ENCODE assay signal across 10 cellular contexts in the genomic region with DNA sequence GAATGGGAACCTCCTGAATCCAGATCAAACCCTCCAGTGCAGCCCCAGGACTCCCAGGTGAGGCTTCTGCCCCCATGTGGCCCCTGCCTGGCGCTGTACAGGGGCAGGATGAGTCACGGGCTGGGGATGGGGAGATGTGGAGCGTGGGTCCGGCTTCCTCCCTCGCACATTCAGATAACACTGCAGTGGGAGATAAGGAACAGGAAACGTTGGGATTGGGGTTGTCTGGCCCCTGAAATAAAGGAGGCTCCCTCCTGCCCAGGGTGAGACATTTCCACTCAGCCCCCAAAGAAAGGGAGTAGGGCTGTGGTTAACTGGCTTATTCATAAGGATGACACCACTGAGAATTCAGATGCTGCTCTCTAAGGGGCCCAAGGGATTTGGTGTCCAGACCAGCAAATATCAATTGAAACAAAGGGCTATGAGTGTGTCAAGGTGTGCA. TPM values are rescaled to one million over a fixed set of nuclear protein-coding genes. Genes with fewer than 3 reads are reported as not detected.
DNase-seq lines count a peak whose midpoint lies in the region; ATAC-seq and TF ChIP-seq lines count a peak whose summit lies in the region.
"Had no signal": no experiment of that assay in that cellular context is flagged by ENCODE, and none has a peak within 500 bp of the region (broad histone marks: within the 10 kb centered on the region; RNA-seq: fewer than 3 reads in every experiment).

No MANE protein-coding gene starts in this region.

- H3K27me3 Mint-ChIP-seq in CD8-positive, alpha-beta T cell (ENCODE audit: low read depth) = peaks cover 14% of the 10 kb centered on the region
- peaks cover 12% of the 10 kb centered on the region for H3K27me3 Mint-ChIP-seq in glutamatergic neuron (ENCODE audit: unreplicated experiment)

- no peak overlapping the region for H3K4me3 ChIP-seq in AG09309 (ENCODE audit: control insufficient read depth, low read depth, low read length)
- H3K4me3 ChIP-seq in CD8-positive, alpha-beta T cell (ENCODE audit: low read depth, low read length) = no peak overlapping the region

- CTCF ChIA-PET in CD8-positive, alpha-beta T cell (lab: Charles Lee) = interaction anchor here (0.6 to 12.3 kb wide), 8 partner anchors 8 to 631 kb away, joined by 3 to 207 read pairs (median 4); no protein-coding TSS in a partner anchor

- H3K36me3 ChIP-seq in CD8-positive, alpha-beta T cell (ENCODE audit: insufficient read depth, low read length) = no peaks in the 10 kb centered on the region

- no peak overlapping the region for H3K4me3 Mint-ChIP-seq in CD8-positive, alpha-beta T cell
- no peak overlapping the region for H3K4me3 Mint-ChIP-seq in glutamatergic neuron (ENCODE audit: unreplicated experiment)
- H3K4me3 Mint-ChIP-seq: activated CD4-positive, alpha-beta memory T cell treated with anti-CD3 and anti-CD28 coated beads, Interleukin-2, amount 10 ng/mL, durations not matched to agents 7 days and 5 days had no signal

- H3K4me1 Mint-ChIP-seq in CD8-positive, alpha-beta T cell (ENCODE audit: low read depth) = no peaks in the 10 kb centered on the region
- H3K4me1 Mint-ChIP-seq in glutamatergic neuron (ENCODE audit: low read depth, unreplicated experiment) = peaks cover 13% of the 10 kb centered on the region
- H3K4me1 Mint-ChIP-seq: activated CD4-positive, alpha-beta memory T cell treated with anti-CD3 and anti-CD28 coated beads, Interleukin-2, amount 10 ng/mL, durations not matched to agents 7 days and 5 days had no signal

- intact Hi-C loops in CD8-positive, alpha-beta T cell (cut with DNase I, micrococcal nuclease) = loop anchor here in 1 of 2 experiments (5.0 to 10.0 kb wide), 2 partner anchors 510 to 712 kb away; no protein-coding TSS in a partner anchor

- TF ChIP-seq CTCF in AG09309 (IDR thresholded peaks at IDR 0.05; ENCODE audit: control insufficient read depth, insufficient read depth, low read depth, low read length, missing control alignments) (peak; percentile 38), glutamatergic neuron (IDR thresholded peaks at IDR 0.05; ENCODE audit: partially characterized antibody, unreplicated experiment) (no peak)
- TF ChIP-seq CTCF in CD8-positive, alpha-beta T cell (IDR thresholded peaks at IDR 0.05) = no peak

- no peaks in the 10 kb centered on the region for H3K9me3 Mint-ChIP-seq in CD8-positive, alpha-beta T cell
- peaks cover 3% of the 10 kb centered on the region for H3K9me3 Mint-ChIP-seq in glutamatergic neuron (ENCODE audit: unreplicated experiment)
- H3K9me3 Mint-ChIP-seq: activated CD4-positive, alpha-beta memory T cell treated with anti-CD3 and anti-CD28 coated beads, Interleukin-2, amount 10 ng/mL, durations not matched to agents 7 days and 5 days had no signal

- POLR2A ChIA-PET in CD8-positive, alpha-beta T cell (lab: Charles Lee) = no interaction called here

- ATAC-seq in GM19463 (IDR thresholded peaks at IDR 0.05; ENCODE audit: unreplicated experiment) = peak; percentile 39
- peak; percentile 31 for ATAC-seq in SK-N-SH treated with all-trans-retinoic acid at 6 μM for 48 hours
- ATAC-seq in CD8-positive, alpha-beta T cell = no peak

- H3K9me3 ChIP-seq in CD8-positive, alpha-beta T cell (ENCODE audit: low read length) = no peaks in the 10 kb centered on the region

- no peaks in the 10 kb centered on the region for H3K36me3 Mint-ChIP-seq in CD8-positive, alpha-beta T cell
- H3K36me3 Mint-ChIP-seq in glutamatergic neuron (ENCODE audit: unreplicated experiment) = peaks cover 11% of the 10 kb centered on the region

- H3K4me1 ChIP-seq in CD8-positive, alpha-beta T cell (ENCODE audit: insufficient read depth, low read length) = no peaks in the 10 kb centered on the region

- DNase-seq in AG09309 (ENCODE audit: low read depth) = no peak
- DNase-seq in iPS-NIHi7 (ENCODE audit: extremely low spot score) = peak; percentile 56
- no peak for DNase-seq in CD8-positive, alpha-beta T cell
- no peak for DNase-seq in glutamatergic neuron
- DNase-seq in kidney tubule cell (ENCODE audit: low spot score) = no peak
- DNase-seq in NCI-H345 treated with DMSO at 0.1 percent for 48 hours (lab: John Stamatoyannopoulos, UW; ENCODE audit: unreplicated experiment) = no peak
- DNase-seq: activated CD4-positive, alpha-beta memory T cell treated with anti-CD3 and anti-CD28 coated beads, Interleukin-2, amount 10 ng/mL, durations not matched to agents 7 days and 5 days; effector memory CD4-positive, alpha-beta T cell had no signal

- no peaks in the 10 kb centered on the region for H3K27me3 ChIP-seq in CD8-positive, alpha-beta T cell (ENCODE audit: insufficient read depth, low read length)

- no peak overlapping the region for H3K27ac Mint-ChIP-seq in CD8-positive, alpha-beta T cell
- H3K27ac Mint-ChIP-seq in glutamatergic neuron (ENCODE audit: unreplicated experiment) = no peak overlapping the region
- H3K27ac Mint-ChIP-seq: activated CD4-positive, alpha-beta memory T cell treated with anti-CD3 and anti-CD28 coated beads, Interleukin-2, amount 10 ng/mL, durations not matched to agents 7 days and 5 days had no signal

- no peak overlapping the region for H3K27ac ChIP-seq in CD8-positive, alpha-beta T cell (ENCODE audit: low read depth, low read length)

TF ChIP-seq in SK-N-SH treated with all-trans-retinoic acid at 6 μM for 48 hours, 23 proteins besides CTCF, POLR2A, EP300 and RAD21 (continues in another document):
- TF ChIP-seq ZNF8 (CRISPR knock-in tag; IDR thresholded peaks at IDR 0.05) = no peak
- TF ChIP-seq ARNTL (CRISPR knock-in tag; IDR thresholded peaks at IDR 0.05; ENCODE audit: borderline replicate concordance, low read depth) = no peak
- no peak for TF ChIP-seq ZFP3 (CRISPR knock-in tag; IDR thresholded peaks at IDR 0.05)
- TF ChIP-seq RARB (CRISPR knock-in tag; IDR thresholded peaks at IDR 0.05) = no peak
- no peak for TF ChIP-seq SNAI2 (CRISPR knock-in tag; IDR thresholded peaks at IDR 0.05)
- no peak for TF ChIP-seq CSDC2 (CRISPR knock-in tag; IDR thresholded peaks at IDR 0.05)
- TF ChIP-seq, protein P1, sequence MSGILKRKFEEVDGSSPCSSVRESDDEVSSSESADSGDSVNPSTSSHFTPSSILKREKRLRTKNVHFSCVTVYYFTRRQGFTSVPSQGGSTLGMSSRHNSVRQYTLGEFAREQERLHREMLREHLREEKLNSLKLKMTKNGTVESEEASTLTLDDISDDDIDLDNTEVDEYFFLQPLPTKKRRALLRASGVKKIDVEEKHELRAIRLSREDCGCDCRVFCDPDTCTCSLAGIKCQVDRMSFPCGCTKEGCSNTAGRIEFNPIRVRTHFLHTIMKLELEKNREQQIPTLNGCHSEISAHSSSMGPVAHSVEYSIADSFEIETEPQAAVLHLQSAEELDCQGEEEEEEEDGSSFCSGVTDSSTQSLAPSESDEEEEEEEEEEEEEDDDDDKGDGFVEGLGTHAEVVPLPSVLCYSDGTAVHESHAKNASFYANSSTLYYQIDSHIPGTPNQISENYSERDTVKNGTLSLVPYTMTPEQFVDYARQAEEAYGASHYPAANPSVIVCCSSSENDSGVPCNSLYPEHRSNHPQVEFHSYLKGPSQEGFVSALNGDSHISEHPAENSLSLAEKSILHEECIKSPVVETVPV (CRISPR knock-in tag; IDR thresholded peaks at IDR 0.05) = no peak
- TF ChIP-seq ESRRG (CRISPR knock-in tag; IDR thresholded peaks at IDR 0.05) = no peak
- no peak for TF ChIP-seq ISL1 (CRISPR knock-in tag; IDR thresholded peaks at IDR 0.05)
- TF ChIP-seq GLIS3 (CRISPR knock-in tag; IDR thresholded peaks at IDR 0.05) = no peak
- TF ChIP-seq, protein P2, sequence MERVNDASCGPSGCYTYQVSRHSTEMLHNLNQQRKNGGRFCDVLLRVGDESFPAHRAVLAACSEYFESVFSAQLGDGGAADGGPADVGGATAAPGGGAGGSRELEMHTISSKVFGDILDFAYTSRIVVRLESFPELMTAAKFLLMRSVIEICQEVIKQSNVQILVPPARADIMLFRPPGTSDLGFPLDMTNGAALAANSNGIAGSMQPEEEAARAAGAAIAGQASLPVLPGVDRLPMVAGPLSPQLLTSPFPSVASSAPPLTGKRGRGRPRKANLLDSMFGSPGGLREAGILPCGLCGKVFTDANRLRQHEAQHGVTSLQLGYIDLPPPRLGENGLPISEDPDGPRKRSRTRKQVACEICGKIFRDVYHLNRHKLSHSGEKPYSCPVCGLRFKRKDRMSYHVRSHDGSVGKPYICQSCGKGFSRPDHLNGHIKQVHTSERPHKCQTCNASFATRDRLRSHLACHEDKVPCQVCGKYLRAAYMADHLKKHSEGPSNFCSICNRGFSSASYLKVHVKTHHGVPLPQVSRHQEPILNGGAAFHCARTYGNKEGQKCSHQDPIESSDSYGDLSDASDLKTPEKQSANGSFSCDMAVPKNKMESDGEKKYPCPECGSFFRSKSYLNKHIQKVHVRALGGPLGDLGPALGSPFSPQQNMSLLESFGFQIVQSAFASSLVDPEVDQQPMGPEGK (CRISPR knock-in tag; IDR thresholded peaks at IDR 0.05; ENCODE audit: borderline replicate concordance) = no peak
- no peak for TF ChIP-seq PPARA (CRISPR knock-in tag; IDR thresholded peaks at IDR 0.05; ENCODE audit: borderline replicate concordance)
- no peak for TF ChIP-seq OSR1 (CRISPR knock-in tag; IDR thresholded peaks at IDR 0.05)
- no peak for TF ChIP-seq BACH2 (CRISPR knock-in tag; IDR thresholded peaks at IDR 0.05; ENCODE audit: borderline replicate concordance)

RNA-seq across cellular contexts. Expression of a gene that starts 30.7 kb away (rescaled TPM):
- not detected for total RNA-seq in CD8-positive, alpha-beta T cell
- 0.51 TPM for total RNA-seq in glutamatergic neuron (ENCODE audit: unreplicated experiment)
- total RNA-seq: activated CD4-positive, alpha-beta memory T cell treated with anti-CD3 and anti-CD28 coated beads, Interleukin-2, amount 10 ng/mL, durations not matched to agents 7 days and 5 days had no signal

RNA-seq across cellular contexts. Expression of a gene that starts 31.4 kb away (rescaled TPM):
- total RNA-seq in CD8-positive, alpha-beta T cell = under 1 TPM; 0.22 to 0.73 TPM
- 208 TPM for total RNA-seq in glutamatergic neuron (ENCODE audit: unreplicated experiment)

Comparison
In these comparisons a context has a peak if more than half of its experiments do, and no peak if none do; other contexts are left out.
1. RNA of a gene that starts 31.4 kb away (total RNA-seq): 208 TPM in glutamatergic neuron (single experiment); 0.22 to 0.73 TPM in CD8-positive, alpha-beta T cell; every median in the first group is over 100 times any median in the second.